ENCODE assay signal across 1 cellular context in the genomic region with DNA sequence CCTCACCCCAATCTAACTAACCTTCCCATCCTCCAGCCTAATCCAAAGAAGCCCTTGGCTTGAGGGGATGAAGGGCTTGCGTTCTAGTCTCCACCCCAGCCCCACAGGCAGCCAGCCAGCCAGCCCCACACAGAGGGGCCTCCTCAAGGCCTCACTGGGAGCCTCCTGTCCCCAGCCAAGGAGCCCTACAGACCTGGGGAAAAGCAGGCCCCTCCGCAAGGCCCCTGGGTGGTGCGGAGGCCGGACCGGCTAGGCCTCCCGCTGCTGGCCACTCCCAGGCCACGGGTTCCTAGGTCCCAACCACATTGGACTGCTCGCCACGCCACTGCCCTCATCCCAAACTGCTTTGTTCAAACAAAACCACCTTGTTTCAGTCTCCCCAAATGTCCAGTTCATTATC.
TF ChIP-seq lines count a peak whose summit lies in the region.

No MANE protein-coding gene starts in this region.

TF ChIP-seq in K562, 482 proteins besides CTCF, POLR2A, EP300 and RAD21 (continued from another document):
- TF ChIP-seq, protein P1, sequence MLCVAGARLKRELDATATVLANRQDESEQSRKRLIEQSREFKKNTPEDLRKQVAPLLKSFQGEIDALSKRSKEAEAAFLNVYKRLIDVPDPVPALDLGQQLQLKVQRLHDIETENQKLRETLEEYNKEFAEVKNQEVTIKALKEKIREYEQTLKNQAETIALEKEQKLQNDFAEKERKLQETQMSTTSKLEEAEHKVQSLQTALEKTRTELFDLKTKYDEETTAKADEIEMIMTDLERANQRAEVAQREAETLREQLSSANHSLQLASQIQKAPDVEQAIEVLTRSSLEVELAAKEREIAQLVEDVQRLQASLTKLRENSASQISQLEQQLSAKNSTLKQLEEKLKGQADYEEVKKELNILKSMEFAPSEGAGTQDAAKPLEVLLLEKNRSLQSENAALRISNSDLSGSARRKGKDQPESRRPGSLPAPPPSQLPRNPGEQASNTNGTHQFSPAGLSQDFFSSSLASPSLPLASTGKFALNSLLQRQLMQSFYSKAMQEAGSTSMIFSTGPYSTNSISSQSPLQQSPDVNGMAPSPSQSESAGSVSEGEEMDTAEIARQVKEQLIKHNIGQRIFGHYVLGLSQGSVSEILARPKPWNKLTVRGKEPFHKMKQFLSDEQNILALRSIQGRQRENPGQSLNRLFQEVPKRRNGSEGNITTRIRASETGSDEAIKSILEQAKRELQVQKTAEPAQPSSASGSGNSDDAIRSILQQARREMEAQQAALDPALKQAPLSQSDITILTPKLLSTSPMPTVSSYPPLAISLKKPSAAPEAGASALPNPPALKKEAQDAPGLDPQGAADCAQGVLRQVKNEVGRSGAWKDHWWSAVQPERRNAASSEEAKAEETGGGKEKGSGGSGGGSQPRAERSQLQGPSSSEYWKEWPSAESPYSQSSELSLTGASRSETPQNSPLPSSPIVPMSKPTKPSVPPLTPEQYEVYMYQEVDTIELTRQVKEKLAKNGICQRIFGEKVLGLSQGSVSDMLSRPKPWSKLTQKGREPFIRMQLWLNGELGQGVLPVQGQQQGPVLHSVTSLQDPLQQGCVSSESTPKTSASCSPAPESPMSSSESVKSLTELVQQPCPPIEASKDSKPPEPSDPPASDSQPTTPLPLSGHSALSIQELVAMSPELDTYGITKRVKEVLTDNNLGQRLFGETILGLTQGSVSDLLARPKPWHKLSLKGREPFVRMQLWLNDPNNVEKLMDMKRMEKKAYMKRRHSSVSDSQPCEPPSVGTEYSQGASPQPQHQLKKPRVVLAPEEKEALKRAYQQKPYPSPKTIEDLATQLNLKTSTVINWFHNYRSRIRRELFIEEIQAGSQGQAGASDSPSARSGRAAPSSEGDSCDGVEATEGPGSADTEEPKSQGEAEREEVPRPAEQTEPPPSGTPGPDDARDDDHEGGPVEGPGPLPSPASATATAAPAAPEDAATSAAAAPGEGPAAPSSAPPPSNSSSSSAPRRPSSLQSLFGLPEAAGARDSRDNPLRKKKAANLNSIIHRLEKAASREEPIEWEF (CRISPR knock-in tag; IDR thresholded peaks at IDR 0.05) = no peak
- no peak for TF ChIP-seq MXI1 (IDR thresholded peaks at IDR 0.05; ENCODE audit: low read depth, low read length)
- TF ChIP-seq, protein P2, sequence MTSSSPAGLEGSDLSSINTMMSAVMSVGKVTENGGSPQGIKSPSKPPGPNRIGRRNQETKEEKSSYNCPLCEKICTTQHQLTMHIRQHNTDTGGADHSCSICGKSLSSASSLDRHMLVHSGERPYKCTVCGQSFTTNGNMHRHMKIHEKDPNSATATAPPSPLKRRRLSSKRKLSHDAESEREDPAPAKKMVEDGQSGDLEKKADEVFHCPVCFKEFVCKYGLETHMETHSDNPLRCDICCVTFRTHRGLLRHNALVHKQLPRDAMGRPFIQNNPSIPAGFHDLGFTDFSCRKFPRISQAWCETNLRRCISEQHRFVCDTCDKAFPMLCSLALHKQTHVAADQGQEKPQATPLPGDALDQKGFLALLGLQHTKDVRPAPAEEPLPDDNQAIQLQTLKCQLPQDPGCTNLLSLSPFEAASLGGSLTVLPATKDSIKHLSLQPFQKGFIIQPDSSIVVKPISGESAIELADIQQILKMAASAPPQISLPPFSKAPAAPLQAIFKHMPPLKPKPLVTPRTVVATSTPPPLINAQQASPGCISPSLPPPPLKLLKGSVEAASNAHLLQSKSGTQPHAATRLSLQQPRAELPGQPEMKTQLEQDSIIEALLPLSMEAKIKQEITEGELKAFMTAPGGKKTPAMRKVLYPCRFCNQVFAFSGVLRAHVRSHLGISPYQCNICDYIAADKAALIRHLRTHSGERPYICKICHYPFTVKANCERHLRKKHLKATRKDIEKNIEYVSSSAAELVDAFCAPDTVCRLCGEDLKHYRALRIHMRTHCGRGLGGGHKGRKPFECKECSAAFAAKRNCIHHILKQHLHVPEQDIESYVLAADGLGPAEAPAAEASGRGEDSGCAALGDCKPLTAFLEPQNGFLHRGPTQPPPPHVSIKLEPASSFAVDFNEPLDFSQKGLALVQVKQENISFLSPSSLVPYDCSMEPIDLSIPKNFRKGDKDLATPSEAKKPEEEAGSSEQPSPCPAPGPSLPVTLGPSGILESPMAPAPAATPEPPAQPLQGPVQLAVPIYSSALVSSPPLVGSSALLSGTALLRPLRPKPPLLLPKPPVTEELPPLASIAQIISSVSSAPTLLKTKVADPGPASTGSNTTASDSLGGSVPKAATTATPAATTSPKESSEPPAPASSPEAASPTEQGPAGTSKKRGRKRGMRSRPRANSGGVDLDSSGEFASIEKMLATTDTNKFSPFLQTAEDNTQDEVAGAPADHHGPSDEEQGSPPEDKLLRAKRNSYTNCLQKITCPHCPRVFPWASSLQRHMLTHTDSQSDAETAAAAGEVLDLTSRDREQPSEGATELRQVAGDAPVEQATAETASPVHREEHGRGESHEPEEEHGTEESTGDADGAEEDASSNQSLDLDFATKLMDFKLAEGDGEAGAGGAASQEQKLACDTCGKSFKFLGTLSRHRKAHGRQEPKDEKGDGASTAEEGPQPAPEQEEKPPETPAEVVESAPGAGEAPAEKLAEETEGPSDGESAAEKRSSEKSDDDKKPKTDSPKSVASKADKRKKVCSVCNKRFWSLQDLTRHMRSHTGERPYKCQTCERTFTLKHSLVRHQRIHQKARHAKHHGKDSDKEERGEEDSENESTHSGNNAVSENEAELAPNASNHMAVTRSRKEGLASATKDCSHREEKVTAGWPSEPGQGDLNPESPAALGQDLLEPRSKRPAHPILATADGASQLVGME (CRISPR knock-in tag; IDR thresholded peaks at IDR 0.05) = no peak
- TF ChIP-seq BRF1 (IDR thresholded peaks at IDR 0.05; ENCODE audit: borderline replicate concordance, extremely low read depth, insufficient read length) = no peak
- no peak for TF ChIP-seq FOXJ3 (CRISPR knock-in tag; IDR thresholded peaks at IDR 0.05)
